In genomic region chr3:143402602-143403001, GRCh38 we compare ENCODE assay signal across 25 cellular contexts.
"Had no signal": no experiment of that assay in that cellular context is flagged by ENCODE, and none has a peak within 500 bp of the region (broad histone marks: within the 10 kb centered on the region; RNA-seq: fewer than 3 reads in every experiment).

No MANE protein-coding gene starts in this region.

- H3K4me1 ChIP-seq: left ventricle myocardium inferior, right atrium auricular region, right lobe of liver, suprapubic skin, tibial artery, upper lobe of right lung had no signal

- H3K27me3 ChIP-seq: neural progenitor cell, neutrophil, right atrium auricular region, right lobe of liver, suprapubic skin, tibial artery, upper lobe of right lung had no signal

- H3K36me3 ChIP-seq: left ventricle myocardium inferior, neural progenitor cell, neutrophil, right atrium auricular region, right lobe of liver, suprapubic skin, thoracic aorta, tibial artery, upper lobe of right lung had no signal

- DNase-seq: hypothalamus; immature natural killer cell; left ventricle myocardium inferior; mesendoderm; naive B cell; natural killer cell; nephron progenitor cell; occipital lobe; right lobe of liver; stimulated activated CD4-positive, alpha-beta T cell treated with anti-CD3 and anti-CD28 coated beads, Interleukin-12 subunit alpha, Interleukin-12 subunit beta, amount 100 ng/mL, for 4 hours; stimulated activated CD4-positive, alpha-beta T cell treated with anti-CD3 and anti-CD28 coated beads, Interleukin-15, amount 100 ng/mL, for 24 hours; stimulated activated CD4-positive, alpha-beta T cell treated with anti-CD3 and anti-CD28 coated beads, Interleukin-2, amount 100 ng/mL, for 24 hours; stimulated activated CD4-positive, alpha-beta T cell treated with anti-CD3 and anti-CD28 coated beads, Interleukin-4, amount 100 ng/mL, for 1 hour; stimulated activated naive CD4-positive, alpha-beta T cell; tibial artery; trophoblast cell; upper lobe of right lung had no signal

- H3K9ac ChIP-seq: neural progenitor cell had no signal

- H3K27ac ChIP-seq: left ventricle myocardium inferior, neural progenitor cell, neutrophil, right atrium auricular region, right lobe of liver, suprapubic skin, thoracic aorta, tibial artery, upper lobe of right lung had no signal

- ATAC-seq: natural killer cell, right lobe of liver, upper lobe of right lung had no signal

- H3K9me3 ChIP-seq: neutrophil, right atrium auricular region, right lobe of liver, suprapubic skin, thoracic aorta, tibial artery, upper lobe of right lung had no signal

- FAIRE-seq: islet of Langerhans, urothelium cell line had no signal

- H3K4me2 ChIP-seq: neural progenitor cell had no signal

- H2AFZ ChIP-seq: neural progenitor cell had no signal

- H3K4me3 ChIP-seq: left ventricle myocardium inferior, lung, neural progenitor cell, right atrium auricular region, right lobe of liver, suprapubic skin, thoracic aorta, tibial artery, upper lobe of right lung had no signal
